ENCODE assay signal across 20 cellular contexts in the genomic region with DNA sequence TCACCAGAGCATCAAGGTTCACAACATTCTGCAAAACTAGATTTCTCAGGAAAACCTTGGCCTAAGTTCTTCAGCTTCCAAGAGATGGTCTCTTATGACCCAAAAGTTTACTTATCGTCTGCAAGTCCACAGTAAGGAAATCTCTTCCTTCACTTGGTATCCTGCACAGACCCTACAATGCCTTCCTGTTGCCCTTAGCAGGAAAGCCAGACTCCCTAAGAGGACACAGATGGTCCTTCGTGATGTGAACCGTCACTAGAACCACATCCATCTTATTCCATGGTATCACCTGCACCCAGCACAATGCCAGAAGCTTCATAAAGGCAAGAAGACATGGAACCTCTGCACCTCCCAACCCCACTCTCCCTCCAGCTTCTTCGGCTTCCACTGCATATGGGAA.
"Had no signal": no experiment of that assay in that cellular context is flagged by ENCODE, and none has a peak within 500 bp of the region (broad histone marks: within the 10 kb centered on the region; RNA-seq: fewer than 3 reads in every experiment).

No MANE protein-coding gene starts in this region.

- H3K27me3 ChIP-seq: MG63 had no signal

- H3K9ac ChIP-seq: SK-N-SH had no signal

- H3K4me2 ChIP-seq: SK-N-SH had no signal

- H3K4me3 ChIP-seq: MG63 had no signal

- DNase-seq: IMR-90, Karpas-422, KG1, MG63, NCI-H1092, NCI-H1105 treated with DMSO at 0.1 percent for 48 hours, NCI-H1417 treated with DMSO at 0.1 percent for 48 hours, NCI-H1694 treated with DMSO at 0.1 percent for 48 hours, NCI-H1930, NCI-H2081, NCI-H2107, NCI-H2227 treated with DMSO at 0.1 percent for 48 hours, NCI-H69, NCI-H774, Right ventricle myocardium superior, RPMI8226, SIG-M5, SK-N-SH, SW 1271 had no signal

- FAIRE-seq: RCC 7860 had no signal

- H3K36me3 ChIP-seq: MG63 had no signal

- H3K9me3 ChIP-seq: MG63, SK-N-SH had no signal
